8 cellular contexts compared by ENCODE assay signal in genomic region chr11:66408488-66409214, GRCh38. TPM values are rescaled to one million over a fixed set of nuclear protein-coding genes. Genes with fewer than 3 reads are reported as not detected.
DNase-seq lines count a peak whose midpoint lies in the region; ATAC-seq and TF ChIP-seq lines count a peak whose summit lies in the region.

No MANE protein-coding gene starts in this region.

- H3K27ac ChIP-seq in dorsolateral prefrontal cortex (peak overlapping the region in 27 of 59 donors; percentile 14 to 90 (median 37)), right lobe of liver (no peak overlapping the region)

- intact Hi-C loops in dorsolateral prefrontal cortex (cut with DNase I) = loop anchor here (1.0 to 5.0 kb wide), 3 partner anchors 22 to 429 kb away; no protein-coding TSS in a partner anchor
- intact Hi-C loops in right lobe of liver (cut with DNase I) = loop anchor here in 1 of 2 donors (10.0 kb wide), 1 partner anchor 256 kb away; no protein-coding TSS in a partner anchor

- ATAC-seq in HG03571 (IDR thresholded peaks at IDR 0.05; ENCODE audit: unreplicated experiment) = peak; percentile 42
- ATAC-seq in right lobe of liver = peak; percentile 93 to 99 (median 97)
- no peak for ATAC-seq in GM21367 (IDR thresholded peaks at IDR 0.05; ENCODE audit: unreplicated experiment)

- H3K27me3 ChIP-seq in dorsolateral prefrontal cortex (peaks cover 0 to 6% (median 0%) of the 10 kb centered on the region in 45 donors), right lobe of liver (no peaks in the 10 kb centered on the region)

- H3K4me3 ChIP-seq in dorsolateral prefrontal cortex (peak overlapping the region; percentile 38 to 75 (median 58)), right lobe of liver (peak overlapping the region in 1 of 3 donors; percentile 11)

- peak; percentile 98 to 100 (median 100) for TF ChIP-seq CTCF in dorsolateral prefrontal cortex (IDR thresholded peaks at IDR 0.05 in 54 of 56, conservative IDR thresholded peaks at IDR 0.05 in 2 of 56; ENCODE audit: low read depth in 1 of 56, partially characterized antibody in 56 of 56)
- peak; percentile 99 to 100 (median 100) for TF ChIP-seq CTCF in right lobe of liver (IDR thresholded peaks at IDR 0.05)

- 0% methylated on average over 2 of the region's 63 CpGs for WGBS in right lobe of liver (ENCODE audit: insufficient coverage, low coverage, low lambda C conversion rate, missing lambda C conversion rate)

- no peaks in the 10 kb centered on the region for H3K36me3 ChIP-seq in right lobe of liver

- no peak for TF ChIP-seq POLR2A in right lobe of liver (IDR thresholded peaks at IDR 0.05)

- no peaks in the 10 kb centered on the region for H3K4me1 ChIP-seq in right lobe of liver

- DNase-seq in GF-D8 (lab: John Stamatoyannopoulos, UW) (peak; percentile 49), NCI-H774 (lab: John Stamatoyannopoulos, UW) (peak; percentile 85), dorsolateral prefrontal cortex (peak; percentile 81 to 94 (median 90)), right lobe of liver (peak; percentile 83 to 89 (median 84))
- peak; percentile 89 to 94 for DNase-seq in activated CD4-positive, alpha-beta T cell treated with anti-CD3 and anti-CD28 coated beads, Interleukin-2, amount 50 U/mL, for 4 hours
- peak; percentile 95 for DNase-seq in stimulated activated CD4-positive, alpha-beta T cell treated with anti-CD3 and anti-CD28 coated beads, Interleukin-4, amount 100 ng/mL, for 24 hours

- H3K9me3 ChIP-seq in right lobe of liver = no peaks in the 10 kb centered on the region

RNA-seq across cellular contexts. Expression of gene NPAS4, which starts 12.2 kb away (rescaled TPM):
- 100 to 1,000 TPM in 3 of 120 experiments, 10 to 100 TPM in 2, 1 to 10 TPM in 23, under 1 TPM in 49, not detected in 43; 0.13 to 188 (median 0.67) TPM for total RNA-seq in dorsolateral prefrontal cortex
- not detected for total RNA-seq in right lobe of liver

RNA-seq across cellular contexts. Expression of gene MRPL11, which starts 30.0 kb away (rescaled TPM):
- total RNA-seq in dorsolateral prefrontal cortex = 10 to 100 TPM; 10.0 to 26.4 (median 18.3) TPM
- 10 to 100 TPM; 17.6 to 34.1 (median 28.6) TPM for total RNA-seq in right lobe of liver

RNA-seq across cellular contexts. Expression of gene SLC29A2, which starts 37.1 kb away (rescaled TPM):
- 10 to 100 TPM in 35 of 120 experiments, 1 to 10 TPM in 85; 5.3 to 16.6 (median 9.0) TPM for total RNA-seq in dorsolateral prefrontal cortex
- 1 to 10 TPM in 4 of 6 experiments, under 1 TPM in 2; 0.35 to 2.2 (median 1.1) TPM for total RNA-seq in right lobe of liver

RNA-seq across cellular contexts. Expression of gene PELI3, which starts 58.1 kb away (rescaled TPM):
- total RNA-seq in dorsolateral prefrontal cortex (10 to 100 TPM; 33.1 to 92.5 (median 61.0) TPM), right lobe of liver (1 to 10 TPM; 2.0 to 5.3 (median 3.2) TPM)
